In genomic region chr4:22869235-22869634, GRCh38 we compare ENCODE assay signal across 21 cellular contexts.
DNase-seq lines count a peak whose midpoint lies in the region; ATAC-seq and TF ChIP-seq lines count a peak whose summit lies in the region.
"Had no signal": no experiment of that assay in that cellular context is flagged by ENCODE, and none has a peak within 500 bp of the region (broad histone marks: within the 10 kb centered on the region; RNA-seq: fewer than 3 reads in every experiment).

No MANE protein-coding gene starts in this region.

- TF ChIP-seq CTCF in WERI-Rb-1 (IDR thresholded peaks at IDR 0.05; ENCODE audit: low read depth, low read length) = peak; percentile 52
- TF ChIP-seq CTCF in neural crest cell (conservative IDR thresholded peaks at IDR 0.05) = peak; percentile 22

- H3K9me3 ChIP-seq in WERI-Rb-1 (ENCODE audit: severe bottlenecking) = no peaks in the 10 kb centered on the region
- H3K9me3 ChIP-seq: BLaER1, colonic mucosa, heart right ventricle had no signal

- no peak overlapping the region for H3K4me3 ChIP-seq in WERI-Rb-1 (ENCODE audit: low read depth, low read length)
- H3K4me3 ChIP-seq: BLaER1, colonic mucosa, heart right ventricle, skin epidermis had no signal

- no peaks in the 10 kb centered on the region for H3K4me1 Mint-ChIP-seq in neural crest cell
- H3K4me1 Mint-ChIP-seq: activated CD4-positive, alpha-beta T cell treated with anti-CD3 and anti-CD28 coated beads, Interleukin-2, amount 10 ng/mL, durations not matched to agents 24 days and 14 days; activated naive CD8-positive, alpha-beta T cell treated with anti-CD3 and anti-CD28 coated beads for 36 hours; activated T-helper 17 cell treated with anti-CD3 and anti-CD28 coated beads, Interleukin-2, amount 50 U/mL, for 72 hours had no signal

- DNase-seq in DMS53 (lab: John Stamatoyannopoulos, UW) (peak; percentile 43), DMS53 treated with DMSO at 0.1 percent for 48 hours (lab: John Stamatoyannopoulos, UW; ENCODE audit: unreplicated experiment) (no peak), NAMALWA (ENCODE audit: low spot score) (peak; percentile 7), WERI-Rb-1 (no peak), neural crest cell (ENCODE audit: low read depth, low spot score) (no peak), amygdala (lab: John Stamatoyannopoulos, UW) (no peak), NCI-H2196 treated with DMSO at 0.1 percent for 48 hours (lab: John Stamatoyannopoulos, UW; ENCODE audit: unreplicated experiment) (no peak)
- DNase-seq: activated CD4-positive, alpha-beta T cell treated with anti-CD3 and anti-CD28 coated beads, Interleukin-2, amount 10 ng/mL, durations not matched to agents 24 days and 14 days; activated naive CD8-positive, alpha-beta T cell treated with anti-CD3 and anti-CD28 coated beads for 36 hours; brain microvascular endothelial cell; colonic mucosa; heart right ventricle; mesenchymal stem cell; NCI-H1436 treated with DMSO at 0.1 percent for 48 hours; NCI-H2171; stimulated activated CD4-positive, alpha-beta T cell treated with anti-CD3 and anti-CD28 coated beads, Interleukin-4, amount 100 ng/mL, for 4 hours had no signal

- peaks cover 6% of the 10 kb centered on the region for H3K9me3 Mint-ChIP-seq in neural crest cell
- H3K9me3 Mint-ChIP-seq: activated CD4-positive, alpha-beta T cell treated with anti-CD3 and anti-CD28 coated beads, Interleukin-2, amount 10 ng/mL, durations not matched to agents 24 days and 14 days; activated naive CD8-positive, alpha-beta T cell treated with anti-CD3 and anti-CD28 coated beads for 36 hours had no signal

- no peak for ATAC-seq in GM21367 (IDR thresholded peaks at IDR 0.05; ENCODE audit: unreplicated experiment)
- ATAC-seq: activated T-helper 17 cell treated with anti-CD3 and anti-CD28 coated beads, Interleukin-2, amount 50 U/mL, for 72 hours; heart right ventricle; natural killer cell treated with Interleukin-12 subunit alpha and Interleukin-12 subunit beta and Interleukin-15 and Interleukin-18, amount 100 ng/mL, for 72 hours had no signal

- no peak overlapping the region for H3K4me3 Mint-ChIP-seq in neural crest cell
- H3K4me3 Mint-ChIP-seq: activated CD4-positive, alpha-beta T cell treated with anti-CD3 and anti-CD28 coated beads, Interleukin-2, amount 10 ng/mL, durations not matched to agents 24 days and 14 days; activated naive CD8-positive, alpha-beta T cell treated with anti-CD3 and anti-CD28 coated beads for 36 hours; activated T-helper 17 cell treated with anti-CD3 and anti-CD28 coated beads, Interleukin-2, amount 50 U/mL, for 72 hours; natural killer cell treated with Interleukin-12 subunit alpha and Interleukin-12 subunit beta and Interleukin-15 and Interleukin-18, amount 100 ng/mL, for 72 hours had no signal

- H3K27ac Mint-ChIP-seq in neural crest cell (ENCODE audit: unreplicated experiment) = no peak overlapping the region
- H3K27ac Mint-ChIP-seq: activated CD4-positive, alpha-beta T cell treated with anti-CD3 and anti-CD28 coated beads, Interleukin-2, amount 10 ng/mL, durations not matched to agents 24 days and 14 days; activated naive CD8-positive, alpha-beta T cell treated with anti-CD3 and anti-CD28 coated beads for 36 hours; activated T-helper 17 cell treated with anti-CD3 and anti-CD28 coated beads, Interleukin-2, amount 50 U/mL, for 72 hours; natural killer cell treated with Interleukin-12 subunit alpha and Interleukin-12 subunit beta and Interleukin-15 and Interleukin-18, amount 100 ng/mL, for 72 hours had no signal

- H3K27me3 ChIP-seq in WERI-Rb-1 (ENCODE audit: insufficient read depth, low read depth, severe bottlenecking) = no peaks in the 10 kb centered on the region
- H3K27me3 ChIP-seq: BLaER1, brain microvascular endothelial cell, colonic mucosa, heart right ventricle had no signal

- H3K36me3 ChIP-seq in WERI-Rb-1 = no peaks in the 10 kb centered on the region
- H3K36me3 ChIP-seq: BLaER1, brain microvascular endothelial cell, colonic mucosa, heart right ventricle had no signal

- H3K27me3 Mint-ChIP-seq in neural crest cell (ENCODE audit: low read depth) = no peaks in the 10 kb centered on the region
- H3K27me3 Mint-ChIP-seq: activated CD4-positive, alpha-beta T cell treated with anti-CD3 and anti-CD28 coated beads, Interleukin-2, amount 10 ng/mL, durations not matched to agents 24 days and 14 days; activated naive CD8-positive, alpha-beta T cell treated with anti-CD3 and anti-CD28 coated beads for 36 hours; activated T-helper 17 cell treated with anti-CD3 and anti-CD28 coated beads, Interleukin-2, amount 50 U/mL, for 72 hours; natural killer cell treated with Interleukin-12 subunit alpha and Interleukin-12 subunit beta and Interleukin-15 and Interleukin-18, amount 100 ng/mL, for 72 hours had no signal

- no peak overlapping the region for H3K27ac ChIP-seq in WERI-Rb-1
- H3K27ac ChIP-seq: BLaER1, brain microvascular endothelial cell, colonic mucosa, heart right ventricle, skin epidermis had no signal

- H3K36me3 Mint-ChIP-seq in neural crest cell (ENCODE audit: low read depth) = no peaks in the 10 kb centered on the region
- H3K36me3 Mint-ChIP-seq: activated naive CD8-positive, alpha-beta T cell treated with anti-CD3 and anti-CD28 coated beads for 36 hours; natural killer cell treated with Interleukin-12 subunit alpha and Interleukin-12 subunit beta and Interleukin-15 and Interleukin-18, amount 100 ng/mL, for 72 hours had no signal

Comparison
In these comparisons a context has a peak if more than half of its experiments do, and no peak if none do; other contexts are left out.
1. DNase-seq: peak in DMS53 (single experiment) and NAMALWA (single experiment); none in DMS53 treated with DMSO at 0.1 percent for 48 hours (single experiment), WERI-Rb-1 (single experiment), neural crest cell (single experiment), amygdala (0 of 56) and NCI-H2196 treated with DMSO at 0.1 percent for 48 hours (single experiment).